ENCODE assay signal across 26 cellular contexts in the genomic region with DNA sequence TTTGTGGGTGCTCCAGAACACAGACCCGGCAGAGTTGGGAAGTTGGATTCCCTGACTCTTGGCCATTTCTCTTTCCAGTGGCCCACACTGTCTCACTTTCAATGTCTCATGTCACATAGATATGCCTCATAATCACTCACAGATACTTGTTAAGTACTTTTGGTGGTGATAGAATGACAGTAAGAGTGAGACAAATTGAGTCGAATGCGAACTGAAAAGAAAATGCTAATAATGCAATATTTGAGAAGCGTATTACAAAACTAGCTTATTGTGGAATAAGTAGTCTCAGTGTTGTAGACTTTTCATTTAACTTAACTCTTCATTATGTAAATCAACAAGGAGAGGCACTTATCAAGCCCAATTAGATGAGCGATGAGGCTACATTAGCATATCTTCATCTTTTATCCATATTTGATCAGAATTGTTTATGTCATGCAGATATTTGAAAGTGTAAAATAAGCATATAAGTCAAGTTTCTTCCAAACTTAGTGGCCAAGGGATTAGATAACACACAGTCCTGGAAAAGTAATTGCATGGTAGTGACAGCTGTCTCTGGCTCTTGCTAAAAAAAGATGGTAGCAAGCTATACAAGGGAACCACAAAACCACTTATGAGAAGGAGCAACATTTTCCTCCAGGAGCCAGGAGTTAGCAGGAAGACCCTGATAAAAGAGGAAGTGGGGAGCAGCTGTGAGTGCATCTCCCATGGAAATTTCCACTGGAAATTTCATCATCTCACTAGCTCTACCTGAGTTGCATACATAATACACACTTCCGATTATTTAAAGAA.
"Had no signal": no experiment of that assay in that cellular context is flagged by ENCODE, and none has a peak within 500 bp of the region (broad histone marks: within the 10 kb centered on the region; RNA-seq: fewer than 3 reads in every experiment).

No MANE protein-coding gene starts in this region.

- H3K36me3 ChIP-seq: colonic mucosa, esophagus squamous epithelium, gastrocnemius medialis, heart right ventricle, left lung, lower lobe of right lung had no signal

- H3K4me3 ChIP-seq: colonic mucosa, esophagus squamous epithelium, gastrocnemius medialis, heart right ventricle, left lung, lower lobe of right lung, mucosa of descending colon had no signal

- FAIRE-seq: endometrium, islet of Langerhans, keratinocyte had no signal

- H3K9me3 ChIP-seq: colonic mucosa, esophagus squamous epithelium, gastrocnemius medialis, left lung, lower lobe of right lung, mucosa of descending colon had no signal

- H3K4me1 ChIP-seq: colonic mucosa, esophagus squamous epithelium, gastrocnemius medialis, heart right ventricle, left lung, lower lobe of right lung had no signal

- H3K27ac ChIP-seq: colonic mucosa, epithelial cell of prostate, esophagus squamous epithelium, gastrocnemius medialis, heart right ventricle, left lung, lower lobe of right lung had no signal

- DNase-seq: colonic mucosa; cortex of kidney; effector CD8-positive, alpha-beta T cell; effector memory CD8-positive, alpha-beta T cell; endodermal cell; erythroblast; esophagus squamous epithelium; foreskin fibroblast; foreskin melanocyte; gastrocnemius medialis; glutamatergic neuron; head of caudate nucleus; heart right ventricle; hippocampal formation; left cardiac atrium; left lung; left ventricle myocardium superior; lower lobe of right lung; mesenchymal stem cell; mucosa of descending colon; naive B cell had no signal

- H3K27me3 ChIP-seq: colonic mucosa, gastrocnemius medialis had no signal

- ATAC-seq: effector memory CD8-positive, alpha-beta T cell; esophagus mucosa; gastrocnemius medialis; heart right ventricle; left cardiac atrium; left lung; left ventricle myocardium superior; lower lobe of right lung; mucosa of descending colon had no signal
